ENCODE assay signal across 1 cellular context in the genomic region with DNA sequence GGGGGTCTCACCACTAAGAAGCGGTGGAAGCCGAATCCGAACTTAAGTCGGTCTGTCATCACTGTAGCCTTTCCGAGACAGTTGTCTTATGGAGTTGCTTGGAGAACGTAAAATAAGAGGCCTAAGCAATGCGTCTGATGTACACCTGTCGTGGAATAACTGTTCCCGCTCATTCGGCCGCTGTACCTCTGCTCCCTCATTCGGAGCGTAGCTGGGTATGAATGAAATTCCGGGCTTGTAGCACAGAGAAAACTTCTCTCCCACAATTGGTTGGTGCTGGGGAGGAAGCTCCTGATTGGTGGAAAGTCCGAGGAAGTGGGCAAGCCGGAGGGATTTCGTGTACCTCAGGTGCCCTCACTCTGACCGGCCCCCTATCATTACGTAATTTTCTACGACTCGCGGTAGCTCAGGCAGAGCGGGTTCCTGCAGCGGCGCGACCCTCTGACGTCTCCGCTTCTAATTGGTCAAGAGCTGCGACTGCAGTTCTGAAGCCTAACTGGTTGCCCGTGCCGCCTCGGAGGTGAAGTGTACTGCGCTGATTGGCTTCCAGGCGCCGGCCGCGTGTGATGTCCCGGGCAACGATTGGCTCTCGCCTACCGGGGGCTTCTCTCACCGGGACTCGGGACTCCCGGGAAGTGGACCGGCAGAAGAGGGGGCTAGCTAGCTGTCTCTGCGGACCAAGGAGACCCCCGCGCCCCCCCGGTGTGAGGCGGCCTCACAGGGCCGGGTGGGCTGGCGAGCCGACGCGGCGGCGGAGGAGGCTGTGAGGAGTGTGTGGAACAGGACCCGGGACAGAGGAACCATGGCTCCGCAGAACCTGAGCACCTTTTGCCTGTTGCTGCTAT.
TF ChIP-seq lines count a peak whose summit lies in the region.

A gene (plus strand): TSS at position 625 of the 845 bp plus-strand sequence. CDS start 178 bp downstream, at position 803.

TF ChIP-seq in HepG2, 621 proteins besides CTCF, POLR2A, EP300 and RAD21 (continued from another document and continues in another):
- TF ChIP-seq, protein P1, sequence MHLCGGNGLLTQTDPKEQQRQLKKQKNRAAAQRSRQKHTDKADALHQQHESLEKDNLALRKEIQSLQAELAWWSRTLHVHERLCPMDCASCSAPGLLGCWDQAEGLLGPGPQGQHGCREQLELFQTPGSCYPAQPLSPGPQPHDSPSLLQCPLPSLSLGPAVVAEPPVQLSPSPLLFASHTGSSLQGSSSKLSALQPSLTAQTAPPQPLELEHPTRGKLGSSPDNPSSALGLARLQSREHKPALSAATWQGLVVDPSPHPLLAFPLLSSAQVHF (CRISPR knock-in tag; IDR thresholded peaks at IDR 0.05): no peak
- TF ChIP-seq ZNF331 (CRISPR knock-in tag; IDR thresholded peaks at IDR 0.05) (no peak; the same call in none of the 2 replicates), PHF5A (CRISPR knock-in tag; IDR thresholded peaks at IDR 0.05; ENCODE audit: low read depth, unreplicated experiment) (no peak), ZBTB20 (CRISPR knock-in tag; IDR thresholded peaks at IDR 0.05; ENCODE audit: borderline replicate concordance, low read depth) (peak; percentile 41; the same call in 1 of the 2 replicates), ZNF549 (CRISPR knock-in tag; IDR thresholded peaks at IDR 0.05) (no peak), KDM1A (CRISPR knock-in tag; IDR thresholded peaks at IDR 0.05) (no peak), ZBTB21 (CRISPR knock-in tag; IDR thresholded peaks at IDR 0.05) (peak; percentile 98), HOXA9 (CRISPR knock-in tag; IDR thresholded peaks at IDR 0.05; ENCODE audit: borderline replicate concordance) (no peak), NCOR1 (IDR thresholded peaks at IDR 0.05; ENCODE audit: borderline replicate concordance, low read length) (peak; percentile 56; the same call in 1 of the 2 replicates), ELF1 (CRISPR knock-in tag; IDR thresholded peaks at IDR 0.05) (peak; percentile 86), HOXA7 (CRISPR knock-in tag; IDR thresholded peaks at IDR 0.05) (no peak), HCFC1 (IDR thresholded peaks at IDR 0.05; ENCODE audit: low read depth, low read length) (peak; percentile 61; the same call in 1 of the 2 replicates), ZNF605 (CRISPR knock-in tag; IDR thresholded peaks at IDR 0.05) (peak; percentile 40; the same call in 1 of the 2 replicates), RNF2 (conservative IDR thresholded peaks at IDR 0.05; ENCODE audit: low read depth) (no peak), MEIS1 (CRISPR knock-in tag; IDR thresholded peaks at IDR 0.05; ENCODE audit: borderline replicate concordance) (0 out of 2 replicates have a peak, but pooled peaks have one; percentile 25)
- TF ChIP-seq, protein P2, sequence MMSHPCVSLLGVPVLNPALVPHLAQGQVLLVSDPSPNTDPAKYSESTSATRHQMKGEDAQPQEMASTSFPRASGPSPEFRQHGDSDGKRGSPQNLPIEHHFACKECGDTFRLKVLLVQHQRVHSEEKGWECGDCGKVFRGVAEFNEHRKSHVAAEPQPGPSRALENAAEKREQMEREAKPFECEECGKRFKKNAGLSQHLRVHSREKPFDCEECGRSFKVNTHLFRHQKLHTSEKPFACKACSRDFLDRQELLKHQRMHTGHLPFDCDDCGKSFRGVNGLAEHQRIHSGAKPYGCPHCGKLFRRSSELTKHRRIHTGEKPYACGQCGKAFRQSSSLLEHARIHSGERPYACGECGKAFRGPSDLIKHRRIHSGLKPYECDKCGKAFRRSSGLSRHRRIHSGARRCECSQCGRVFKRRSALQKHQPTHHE (CRISPR knock-in tag; IDR thresholded peaks at IDR 0.05; ENCODE audit: borderline replicate concordance): no peak; the same call in 1 of the 2 replicates
- TF ChIP-seq, protein P3, sequence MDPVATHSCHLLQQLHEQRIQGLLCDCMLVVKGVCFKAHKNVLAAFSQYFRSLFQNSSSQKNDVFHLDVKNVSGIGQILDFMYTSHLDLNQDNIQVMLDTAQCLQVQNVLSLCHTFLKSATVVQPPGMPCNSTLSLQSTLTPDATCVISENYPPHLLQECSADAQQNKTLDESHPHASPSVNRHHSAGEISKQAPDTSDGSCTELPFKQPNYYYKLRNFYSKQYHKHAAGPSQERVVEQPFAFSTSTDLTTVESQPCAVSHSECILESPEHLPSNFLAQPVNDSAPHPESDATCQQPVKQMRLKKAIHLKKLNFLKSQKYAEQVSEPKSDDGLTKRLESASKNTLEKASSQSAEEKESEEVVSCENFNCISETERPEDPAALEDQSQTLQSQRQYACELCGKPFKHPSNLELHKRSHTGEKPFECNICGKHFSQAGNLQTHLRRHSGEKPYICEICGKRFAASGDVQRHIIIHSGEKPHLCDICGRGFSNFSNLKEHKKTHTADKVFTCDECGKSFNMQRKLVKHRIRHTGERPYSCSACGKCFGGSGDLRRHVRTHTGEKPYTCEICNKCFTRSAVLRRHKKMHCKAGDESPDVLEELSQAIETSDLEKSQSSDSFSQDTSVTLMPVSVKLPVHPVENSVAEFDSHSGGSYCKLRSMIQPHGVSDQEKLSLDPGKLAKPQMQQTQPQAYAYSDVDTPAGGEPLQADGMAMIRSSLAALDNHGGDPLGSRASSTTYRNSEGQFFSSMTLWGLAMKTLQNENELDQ (CRISPR knock-in tag; IDR thresholded peaks at IDR 0.05; ENCODE audit: borderline replicate concordance): no peak
- TF ChIP-seq, protein P4, sequence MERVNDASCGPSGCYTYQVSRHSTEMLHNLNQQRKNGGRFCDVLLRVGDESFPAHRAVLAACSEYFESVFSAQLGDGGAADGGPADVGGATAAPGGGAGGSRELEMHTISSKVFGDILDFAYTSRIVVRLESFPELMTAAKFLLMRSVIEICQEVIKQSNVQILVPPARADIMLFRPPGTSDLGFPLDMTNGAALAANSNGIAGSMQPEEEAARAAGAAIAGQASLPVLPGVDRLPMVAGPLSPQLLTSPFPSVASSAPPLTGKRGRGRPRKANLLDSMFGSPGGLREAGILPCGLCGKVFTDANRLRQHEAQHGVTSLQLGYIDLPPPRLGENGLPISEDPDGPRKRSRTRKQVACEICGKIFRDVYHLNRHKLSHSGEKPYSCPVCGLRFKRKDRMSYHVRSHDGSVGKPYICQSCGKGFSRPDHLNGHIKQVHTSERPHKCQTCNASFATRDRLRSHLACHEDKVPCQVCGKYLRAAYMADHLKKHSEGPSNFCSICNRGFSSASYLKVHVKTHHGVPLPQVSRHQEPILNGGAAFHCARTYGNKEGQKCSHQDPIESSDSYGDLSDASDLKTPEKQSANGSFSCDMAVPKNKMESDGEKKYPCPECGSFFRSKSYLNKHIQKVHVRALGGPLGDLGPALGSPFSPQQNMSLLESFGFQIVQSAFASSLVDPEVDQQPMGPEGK (CRISPR knock-in tag; IDR thresholded peaks at IDR 0.05): peak; percentile 68
- TF ChIP-seq, protein P5, sequence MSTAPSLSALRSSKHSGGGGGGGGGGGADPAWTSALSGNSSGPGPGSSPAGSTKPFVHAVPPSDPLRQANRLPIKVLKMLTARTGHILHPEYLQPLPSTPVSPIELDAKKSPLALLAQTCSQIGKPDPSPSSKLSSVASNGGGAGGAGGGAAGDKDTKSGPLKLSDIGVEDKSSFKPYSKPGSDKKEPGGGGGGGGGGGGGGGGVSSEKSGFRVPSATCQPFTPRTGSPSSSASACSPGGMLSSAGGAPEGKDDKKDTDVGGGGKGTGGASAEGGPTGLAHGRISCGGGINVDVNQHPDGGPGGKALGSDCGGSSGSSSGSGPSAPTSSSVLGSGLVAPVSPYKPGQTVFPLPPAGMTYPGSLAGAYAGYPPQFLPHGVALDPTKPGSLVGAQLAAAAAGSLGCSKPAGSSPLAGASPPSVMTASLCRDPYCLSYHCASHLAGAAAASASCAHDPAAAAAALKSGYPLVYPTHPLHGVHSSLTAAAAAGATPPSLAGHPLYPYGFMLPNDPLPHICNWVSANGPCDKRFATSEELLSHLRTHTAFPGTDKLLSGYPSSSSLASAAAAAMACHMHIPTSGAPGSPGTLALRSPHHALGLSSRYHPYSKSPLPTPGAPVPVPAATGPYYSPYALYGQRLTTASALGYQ (CRISPR knock-in tag; IDR thresholded peaks at IDR 0.05): no peak
- TF ChIP-seq, protein P6, sequence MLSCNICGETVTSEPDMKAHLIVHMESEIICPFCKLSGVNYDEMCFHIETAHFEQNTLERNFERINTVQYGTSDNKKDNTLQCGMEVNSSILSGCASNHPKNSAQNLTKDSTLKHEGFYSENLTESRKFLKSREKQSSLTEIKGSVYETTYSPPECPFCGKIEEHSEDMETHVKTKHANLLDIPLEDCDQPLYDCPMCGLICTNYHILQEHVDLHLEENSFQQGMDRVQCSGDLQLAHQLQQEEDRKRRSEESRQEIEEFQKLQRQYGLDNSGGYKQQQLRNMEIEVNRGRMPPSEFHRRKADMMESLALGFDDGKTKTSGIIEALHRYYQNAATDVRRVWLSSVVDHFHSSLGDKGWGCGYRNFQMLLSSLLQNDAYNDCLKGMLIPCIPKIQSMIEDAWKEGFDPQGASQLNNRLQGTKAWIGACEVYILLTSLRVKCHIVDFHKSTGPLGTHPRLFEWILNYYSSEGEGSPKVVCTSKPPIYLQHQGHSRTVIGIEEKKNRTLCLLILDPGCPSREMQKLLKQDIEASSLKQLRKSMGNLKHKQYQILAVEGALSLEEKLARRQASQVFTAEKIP (CRISPR knock-in tag; IDR thresholded peaks at IDR 0.05; ENCODE audit: borderline replicate concordance): no peak
- TF ChIP-seq, protein P7, sequence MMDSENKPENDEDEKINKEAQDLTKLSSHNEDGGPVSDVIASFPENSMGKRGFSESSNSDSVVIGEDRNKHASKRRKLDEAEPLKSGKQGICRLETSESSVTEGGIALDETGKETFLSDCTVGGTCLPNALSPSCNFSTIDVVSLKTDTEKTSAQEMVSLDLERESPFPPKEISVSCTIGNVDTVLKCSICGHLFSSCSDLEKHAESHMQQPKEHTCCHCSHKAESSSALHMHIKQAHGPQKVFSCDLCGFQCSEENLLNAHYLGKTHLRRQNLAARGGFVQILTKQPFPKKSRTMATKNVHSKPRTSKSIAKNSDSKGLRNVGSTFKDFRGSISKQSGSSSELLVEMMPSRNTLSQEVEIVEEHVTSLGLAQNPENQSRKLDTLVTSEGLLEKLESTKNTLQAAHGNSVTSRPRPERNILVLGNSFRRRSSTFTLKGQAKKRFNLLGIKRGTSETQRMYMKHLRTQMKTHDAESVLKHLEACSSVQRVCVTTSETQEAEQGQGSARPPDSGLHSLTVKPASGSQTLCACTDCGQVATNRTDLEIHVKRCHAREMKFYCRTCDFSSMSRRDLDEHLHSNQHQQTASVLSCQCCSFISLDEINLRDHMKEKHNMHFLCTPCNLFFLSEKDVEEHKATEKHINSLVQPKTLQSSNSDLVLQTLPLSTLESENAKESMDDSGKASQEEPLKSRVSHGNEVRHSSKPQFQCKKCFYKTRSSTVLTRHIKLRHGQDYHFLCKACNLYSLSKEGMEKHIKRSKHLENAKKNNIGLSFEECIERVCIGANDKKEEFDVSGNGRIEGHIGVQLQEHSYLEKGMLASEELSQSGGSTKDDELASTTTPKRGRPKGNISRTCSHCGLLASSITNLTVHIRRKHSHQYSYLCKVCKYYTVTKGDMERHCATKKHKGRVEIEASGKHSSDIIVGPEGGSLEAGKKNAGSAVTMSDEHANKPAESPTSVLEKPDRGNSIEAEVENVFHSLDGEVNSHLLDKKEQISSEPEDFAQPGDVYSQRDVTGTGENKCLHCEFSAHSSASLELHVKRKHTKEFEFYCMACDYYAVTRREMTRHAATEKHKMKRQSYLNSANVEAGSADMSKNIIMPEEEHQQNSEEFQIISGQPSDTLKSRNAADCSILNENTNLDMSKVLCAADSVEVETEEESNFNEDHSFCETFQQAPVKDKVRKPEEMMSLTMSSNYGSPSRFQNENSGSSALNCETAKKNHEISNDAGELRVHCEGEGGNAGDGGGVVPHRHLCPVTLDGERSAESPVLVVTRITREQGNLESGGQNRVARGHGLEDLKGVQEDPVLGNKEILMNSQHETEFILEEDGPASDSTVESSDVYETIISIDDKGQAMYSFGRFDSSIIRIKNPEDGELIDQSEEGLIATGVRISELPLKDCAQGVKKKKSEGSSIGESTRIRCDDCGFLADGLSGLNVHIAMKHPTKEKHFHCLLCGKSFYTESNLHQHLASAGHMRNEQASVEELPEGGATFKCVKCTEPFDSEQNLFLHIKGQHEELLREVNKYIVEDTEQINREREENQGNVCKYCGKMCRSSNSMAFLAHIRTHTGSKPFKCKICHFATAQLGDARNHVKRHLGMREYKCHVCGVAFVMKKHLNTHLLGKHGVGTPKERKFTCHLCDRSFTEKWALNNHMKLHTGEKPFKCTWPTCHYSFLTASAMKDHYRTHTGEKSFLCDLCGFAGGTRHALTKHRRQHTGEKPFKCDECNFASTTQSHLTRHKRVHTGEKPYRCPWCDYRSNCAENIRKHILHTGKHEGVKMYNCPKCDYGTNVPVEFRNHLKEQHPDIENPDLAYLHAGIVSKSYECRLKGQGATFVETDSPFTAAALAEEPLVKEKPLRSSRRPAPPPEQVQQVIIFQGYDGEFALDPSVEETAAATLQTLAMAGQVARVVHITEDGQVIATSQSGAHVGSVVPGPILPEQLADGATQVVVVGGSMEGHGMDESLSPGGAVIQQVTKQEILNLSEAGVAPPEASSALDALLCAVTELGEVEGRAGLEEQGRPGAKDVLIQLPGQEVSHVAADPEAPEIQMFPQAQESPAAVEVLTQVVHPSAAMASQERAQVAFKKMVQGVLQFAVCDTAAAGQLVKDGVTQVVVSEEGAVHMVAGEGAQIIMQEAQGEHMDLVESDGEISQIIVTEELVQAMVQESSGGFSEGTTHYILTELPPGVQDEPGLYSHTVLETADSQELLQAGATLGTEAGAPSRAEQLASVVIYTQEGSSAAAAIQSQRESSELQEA (CRISPR knock-in tag; IDR thresholded peaks at IDR 0.05; ENCODE audit: not compliant biosample characterization): no peak
- TF ChIP-seq, protein P8, sequence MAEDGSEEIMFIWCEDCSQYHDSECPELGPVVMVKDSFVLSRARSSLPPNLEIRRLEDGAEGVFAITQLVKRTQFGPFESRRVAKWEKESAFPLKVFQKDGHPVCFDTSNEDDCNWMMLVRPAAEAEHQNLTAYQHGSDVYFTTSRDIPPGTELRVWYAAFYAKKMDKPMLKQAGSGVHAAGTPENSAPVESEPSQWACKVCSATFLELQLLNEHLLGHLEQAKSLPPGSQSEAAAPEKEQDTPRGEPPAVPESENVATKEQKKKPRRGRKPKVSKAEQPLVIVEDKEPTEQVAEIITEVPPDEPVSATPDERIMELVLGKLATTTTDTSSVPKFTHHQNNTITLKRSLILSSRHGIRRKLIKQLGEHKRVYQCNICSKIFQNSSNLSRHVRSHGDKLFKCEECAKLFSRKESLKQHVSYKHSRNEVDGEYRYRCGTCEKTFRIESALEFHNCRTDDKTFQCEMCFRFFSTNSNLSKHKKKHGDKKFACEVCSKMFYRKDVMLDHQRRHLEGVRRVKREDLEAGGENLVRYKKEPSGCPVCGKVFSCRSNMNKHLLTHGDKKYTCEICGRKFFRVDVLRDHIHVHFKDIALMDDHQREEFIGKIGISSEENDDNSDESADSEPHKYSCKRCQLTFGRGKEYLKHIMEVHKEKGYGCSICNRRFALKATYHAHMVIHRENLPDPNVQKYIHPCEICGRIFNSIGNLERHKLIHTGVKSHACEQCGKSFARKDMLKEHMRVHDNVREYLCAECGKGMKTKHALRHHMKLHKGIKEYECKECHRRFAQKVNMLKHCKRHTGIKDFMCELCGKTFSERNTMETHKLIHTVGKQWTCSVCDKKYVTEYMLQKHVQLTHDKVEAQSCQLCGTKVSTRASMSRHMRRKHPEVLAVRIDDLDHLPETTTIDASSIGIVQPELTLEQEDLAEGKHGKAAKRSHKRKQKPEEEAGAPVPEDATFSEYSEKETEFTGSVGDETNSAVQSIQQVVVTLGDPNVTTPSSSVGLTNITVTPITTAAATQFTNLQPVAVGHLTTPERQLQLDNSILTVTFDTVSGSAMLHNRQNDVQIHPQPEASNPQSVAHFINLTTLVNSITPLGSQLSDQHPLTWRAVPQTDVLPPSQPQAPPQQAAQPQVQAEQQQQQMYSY (CRISPR knock-in tag; IDR thresholded peaks at IDR 0.05): no peak
- TF ChIP-seq, protein P9, sequence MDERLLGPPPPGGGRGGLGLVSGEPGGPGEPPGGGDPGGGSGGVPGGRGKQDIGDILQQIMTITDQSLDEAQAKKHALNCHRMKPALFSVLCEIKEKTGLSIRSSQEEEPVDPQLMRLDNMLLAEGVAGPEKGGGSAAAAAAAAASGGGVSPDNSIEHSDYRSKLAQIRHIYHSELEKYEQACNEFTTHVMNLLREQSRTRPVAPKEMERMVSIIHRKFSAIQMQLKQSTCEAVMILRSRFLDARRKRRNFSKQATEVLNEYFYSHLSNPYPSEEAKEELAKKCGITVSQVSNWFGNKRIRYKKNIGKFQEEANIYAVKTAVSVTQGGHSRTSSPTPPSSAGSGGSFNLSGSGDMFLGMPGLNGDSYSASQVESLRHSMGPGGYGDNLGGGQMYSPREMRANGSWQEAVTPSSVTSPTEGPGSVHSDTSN (CRISPR knock-in tag; IDR thresholded peaks at IDR 0.05): no peak
